In genomic region chr3:9352917-9353823, GRCh38 we compare ENCODE assay signal across 1 cellular context.
TF ChIP-seq lines count a peak whose summit lies in the region.

No MANE protein-coding gene starts in this region.

TF ChIP-seq in HEK293, 187 proteins besides CTCF, POLR2A, EP300 and RAD21 (continued from another document):
- no peak for TF ChIP-seq ZBTB26 (tag by site-specific recombination; optimal IDR thresholded peaks at IDR 0.05)
- no peak for TF ChIP-seq ZNF664 (tag by site-specific recombination; IDR thresholded peaks at IDR 0.05)
- TF ChIP-seq PRDM10 (tag by site-specific recombination; IDR thresholded peaks at IDR 0.05), result peak; percentile 54; the same call in 1 of the 2 replicates
- TF ChIP-seq ZNF2 (tag by site-specific recombination; IDR thresholded peaks at IDR 0.05), result peak; percentile 27; the same call in 1 of the 2 replicates
- TF ChIP-seq ZNF37A (tag by site-specific recombination; IDR thresholded peaks at IDR 0.05), result no peak
